Comparison of ENCODE assay signal across 10 cellular contexts in genomic region chr15:31360158-31360561, GRCh38. TPM values are rescaled to one million over a fixed set of nuclear protein-coding genes. Genes with fewer than 3 reads are reported as not detected.
A peak's percentile ranks its signal among the peaks of the same experiment; 100 is the strongest.
DNase-seq lines count a peak whose midpoint lies in the region; ATAC-seq, FAIRE-seq and TF ChIP-seq lines count a peak whose summit lies in the region.
"Had no signal": no experiment of that assay in that cellular context is flagged by ENCODE, and none has a peak within 500 bp of the region (broad histone marks: within the 10 kb centered on the region; RNA-seq: fewer than 3 reads in every experiment).

No MANE protein-coding gene starts in this region.

- TF ChIP-seq CTCF in liver (IDR thresholded peaks at IDR 0.05; ENCODE audit: low read depth, low read length, missing input control) (no peak), HepG2 (CRISPR knock-in tag; IDR thresholded peaks at IDR 0.05) (no peak)

- no peak for TF ChIP-seq POLR2A in HepG2 (IDR thresholded peaks at IDR 0.05; ENCODE audit: insufficient read depth in 1 of 2, low read depth in 2 of 2, low read length in 2 of 2)

- H3K4me3 ChIP-seq in liver (ENCODE audit: low read depth in 1 of 3, low read length in 3 of 3) (no peak overlapping the region), HepG2 (replicated peaks in 1 of 3; ENCODE audit: insufficient read depth in 1 of 3, low read depth in 2 of 3, low read length in 3 of 3) (no peak overlapping the region), mucosa of stomach (ENCODE audit: low read length) (no peak overlapping the region)

- no peaks in the 10 kb centered on the region for H3K9me3 ChIP-seq in liver (ENCODE audit: control insufficient read depth in 4 of 4, low read length in 3 of 4)
- no peaks in the 10 kb centered on the region for H3K9me3 ChIP-seq in HepG2 (ENCODE audit: low read length)
- no peaks in the 10 kb centered on the region for H3K9me3 ChIP-seq in mucosa of stomach (ENCODE audit: control insufficient read depth, low read length)

- H3K36me3 Mint-ChIP-seq in activated naive CD8-positive, alpha-beta T cell treated with anti-CD3 and anti-CD28 coated beads for 36 hours: peaks cover 49% of the 10 kb centered on the region

- H3K4me1 ChIP-seq in liver (ENCODE audit: control insufficient read depth in 4 of 4, insufficient read depth in 4 of 4, low read length in 3 of 4) (peaks cover 29 to 74% (median 62%) of the 10 kb centered on the region in 4 donors), HepG2 (ENCODE audit: insufficient read depth, low read length) (peaks cover 10% of the 10 kb centered on the region; the same call in 1 of the 2 replicates), mucosa of stomach (ENCODE audit: control insufficient read depth, insufficient read depth, low read length) (peaks cover 73% of the 10 kb centered on the region)

- no TSS peak for BruUV-seq in HepG2 (replicated peaks; lab: Mats Ljungman, UMichigan)

- H3K4me2 ChIP-seq in HepG2 (ENCODE audit: low read depth, low read length): no peak overlapping the region

- peaks cover 3% of the 10 kb centered on the region for H4K20me1 ChIP-seq in HepG2 (ENCODE audit: insufficient read depth, low read length)

- intact Hi-C loops in HepG2 (cut with micrococcal nuclease; ENCODE audit: unreplicated experiment): no loop called here

- TF ChIP-seq EP300 in HepG2 (IDR thresholded peaks at IDR 0.05; ENCODE audit: low read depth in 2 of 2, low read length in 2 of 2) (no peak), HepG2 (CRISPR knock-in tag; IDR thresholded peaks at IDR 0.05; ENCODE audit: borderline replicate concordance) (no peak)

- peak overlapping the region; percentile 99 for H3K27ac Mint-ChIP-seq in activated naive CD8-positive, alpha-beta T cell treated with anti-CD3 and anti-CD28 coated beads for 36 hours

- TF ChIP-seq RAD21 in liver (IDR thresholded peaks at IDR 0.05) (no peak), HepG2 (CRISPR knock-in tag; IDR thresholded peaks at IDR 0.05) (no peak)

- peak overlapping the region; percentile 81 for H3K4me3 Mint-ChIP-seq in activated naive CD8-positive, alpha-beta T cell treated with anti-CD3 and anti-CD28 coated beads for 36 hours

- H3K27me3 Mint-ChIP-seq in activated naive CD8-positive, alpha-beta T cell treated with anti-CD3 and anti-CD28 coated beads for 36 hours: no peaks in the 10 kb centered on the region

- no peak for DNase-seq in HepG2 (ENCODE audit: low spot score)
- no peak for DNase-seq in activated naive CD8-positive, alpha-beta T cell treated with anti-CD3 and anti-CD28 coated beads for 36 hours
- DNase-seq in NCI-H2171 treated with DMSO at 0.1 percent for 48 hours (lab: John Stamatoyannopoulos, UW): no peak
- DNase-seq in NCI-H2107 (lab: John Stamatoyannopoulos, UW): no peak
- no peak for DNase-seq in stimulated activated CD4-positive, alpha-beta T cell treated with anti-CD3 and anti-CD28 coated beads, Interleukin-12 subunit alpha, Interleukin-12 subunit beta, amount 100 ng/mL, for 4 hours
- DNase-seq: cortex of kidney, DMS 273 treated with DMSO at 0.1 percent for 48 hours had no signal

- H3K27ac ChIP-seq in liver (ENCODE audit: low read depth in 1 of 2, low read length in 2 of 2): peak overlapping the region; percentile 48 to 57
- no peak overlapping the region for H3K27ac ChIP-seq in HepG2 (ENCODE audit: extremely low read length, insufficient read depth, low read length)

- H3K9me3 Mint-ChIP-seq in activated naive CD8-positive, alpha-beta T cell treated with anti-CD3 and anti-CD28 coated beads for 36 hours: no peaks in the 10 kb centered on the region

- H3K36me3 ChIP-seq in liver (ENCODE audit: control insufficient read depth in 4 of 4, insufficient read depth in 3 of 4, low read depth in 1 of 4, low read length in 3 of 4): no peaks in the 10 kb centered on the region
- 0 out of 5 replicates have a peak, but pooled peaks cover 0 to 4% of the 10 kb centered on the region in 2 experiments for H3K36me3 ChIP-seq in HepG2 (replicated peaks in 1 of 2; ENCODE audit: control insufficient read depth in 1 of 2, insufficient read depth in 2 of 2, low read length in 2 of 2)
- peaks cover 5% of the 10 kb centered on the region for H3K36me3 ChIP-seq in mucosa of stomach (ENCODE audit: control insufficient read depth, insufficient read depth, low read length)

- H3K9ac ChIP-seq in liver (ENCODE audit: low read depth in 1 of 2, low read length in 2 of 2): peak overlapping the region in 1 of 2 donors; percentile 23
- H3K9ac ChIP-seq in HepG2 (ENCODE audit: insufficient read depth, low read depth, low read length): no peak overlapping the region
- peak overlapping the region; percentile 68 for H3K9ac ChIP-seq in mucosa of stomach (ENCODE audit: low read length)

- in situ Hi-C loops in HepG2 (cut with HindIII; ENCODE audit: extremely low pct_ligation_motif_present, low pct_unique_long_range_greater_than_20kb): no loop called here

- no peak for FAIRE-seq in HepG2 (lab: Jason Lieb, UNC)

- ATAC-seq in HepG2 (no peak), GM21390 (IDR thresholded peaks at IDR 0.05; ENCODE audit: unreplicated experiment) (no peak)

- no peak overlapping the region for H2AFZ ChIP-seq in HepG2 (ENCODE audit: low read length)

- POLR2A ChIA-PET in HepG2 (lab: Yijun Ruan, JAX): no interaction called here

- CTCF ChIA-PET in HepG2 (lab: Yijun Ruan, JAX; ENCODE audit: low intra/inter-chr PET ratio, low total read pairs): no interaction called here

- H3K4me1 Mint-ChIP-seq in activated naive CD8-positive, alpha-beta T cell treated with anti-CD3 and anti-CD28 coated beads for 36 hours: peaks cover 96% of the 10 kb centered on the region

- H3K27me3 ChIP-seq in liver (ENCODE audit: control insufficient read depth in 4 of 4, insufficient read depth in 4 of 4, low read length in 3 of 4) (no peaks in the 10 kb centered on the region), HepG2 (ENCODE audit: control insufficient read depth in 1 of 2, insufficient read depth in 2 of 2, low read length in 2 of 2) (no peaks in the 10 kb centered on the region), mucosa of stomach (ENCODE audit: control insufficient read depth, insufficient read depth, low read length) (no peaks in the 10 kb centered on the region)

- peaks cover 26% of the 10 kb centered on the region for H3K79me2 ChIP-seq in HepG2 (ENCODE audit: insufficient read depth, low read length)

- 93% methylated on average over 8 of the region's 8 CpGs for WGBS in liver
- 94% methylated on average over 3 of the region's 8 CpGs for WGBS in HepG2 (ENCODE audit: low lambda C conversion rate)

TF ChIP-seq in HepG2, 621 proteins besides CTCF, POLR2A, EP300 and RAD21 (continues in another document):
- TF ChIP-seq NFE2 (CRISPR knock-in tag; IDR thresholded peaks at IDR 0.05) (no peak), ATF5 (CRISPR knock-in tag; IDR thresholded peaks at IDR 0.05; ENCODE audit: low read depth) (no peak), CENPBD1 (CRISPR knock-in tag; IDR thresholded peaks at IDR 0.05; ENCODE audit: borderline replicate concordance, low read depth) (no peak), FOXP1 (IDR thresholded peaks at IDR 0.05) (no peak), FOXP1 (CRISPR knock-in tag; IDR thresholded peaks at IDR 0.05) (no peak)

RNA-seq across cellular contexts. Expression of gene KLF13, which starts 33.5 kb away (rescaled TPM):
- total RNA-seq in liver: 10 to 100 TPM; 64.6 to 77.1 TPM
- polyA plus RNA-seq in liver: 10 to 100 TPM; 17.4 to 50.5 TPM
- 25.1 and 27.8 TPM in 2 replicates for total RNA-seq in HepG2 (2016; rRNA removed; fragmentation: Illumina TruSeq; extraction: Trizol)
- 1.4 and 2.8 TPM in 2 replicates for total RNA-seq in HepG2 (2016; cell fraction: cytosol; rRNA removed; fragmentation: Illumina TruSeq; extraction: Trizol; ENCODE audit: low read depth)
- total RNA-seq in HepG2 (2016; cell fraction: insoluble cytoplasmic fraction; rRNA removed; fragmentation: Illumina TruSeq; extraction: Trizol): 21.2 and 24.1 TPM in 2 replicates
- 6.8 and 8.3 TPM in 2 replicates for total RNA-seq in HepG2 (2016; cell fraction: membrane; rRNA removed; fragmentation: Illumina TruSeq; extraction: Trizol)
- total RNA-seq in HepG2 (2016; cell fraction: nucleus; rRNA removed; fragmentation: Illumina TruSeq; extraction: Trizol): 13.1 and 18.9 TPM in 2 replicates
- polyA plus RNA-seq in HepG2 (2011; rRNA removed): 16.8 and 18.8 TPM in 2 replicates
- polyA plus RNA-seq in HepG2 (2011; cell fraction: cytosol; rRNA removed): 9.1 and 11.1 TPM in 2 replicates
- polyA plus RNA-seq in HepG2 (2011; cell fraction: nucleus; rRNA removed): 12.3 and 14.2 TPM in 2 replicates
- 22.0 and 24.4 TPM in 2 replicates for polyA plus RNA-seq in HepG2 (2012)
- polyA plus RNA-seq in HepG2 (2016; cell fraction: cytosol; fragmentation: Illumina TruSeq; extraction: Trizol; ENCODE audit: low read depth): 1.1 and 2.1 TPM in 2 replicates
- 31.2 and 34.3 TPM in 2 replicates for polyA plus RNA-seq in HepG2 (2016; cell fraction: insoluble cytoplasmic fraction; fragmentation: Illumina TruSeq; extraction: Trizol; ENCODE audit: low read depth)
- polyA plus RNA-seq in HepG2 (2016; cell fraction: membrane; fragmentation: Illumina TruSeq; extraction: Trizol; ENCODE audit: low read depth): 5.5 and 7.5 TPM in 2 replicates
- 30.0 and 34.4 TPM in 2 replicates for polyA plus RNA-seq in HepG2 (2016; cell fraction: nucleus; fragmentation: Illumina TruSeq; extraction: Trizol; ENCODE audit: insufficient read depth, low read depth)
- 23.8 and 65.8 TPM in 2 replicates for polyA minus RNA-seq in HepG2 (2011; rRNA and poly(A)+ RNA removed; ENCODE audit: low replicate concordance)
- 12.2 and 13.9 TPM in 2 replicates for polyA minus RNA-seq in HepG2 (2011; cell fraction: cytosol; rRNA and poly(A)+ RNA removed)
- 6.3 and 8.8 TPM in 2 replicates for polyA minus RNA-seq in HepG2 (2011; cell fraction: nucleus; rRNA and poly(A)+ RNA removed)
- total RNA-seq in activated naive CD8-positive, alpha-beta T cell treated with anti-CD3 and anti-CD28 coated beads for 36 hours: 100 to 1,000 TPM; 110 to 111 TPM
